Comparison of ENCODE assay signal across 15 cellular contexts in genomic region chr7:76343931-76344321, GRCh38. TPM values are rescaled to one million over a fixed set of nuclear protein-coding genes. Genes with fewer than 3 reads are reported as not detected.
DNase-seq lines count a peak whose midpoint lies in the region; ATAC-seq and TF ChIP-seq lines count a peak whose summit lies in the region.
"Had no signal": no experiment of that assay in that cellular context is flagged by ENCODE, and none has a peak within 500 bp of the region (broad histone marks: within the 10 kb centered on the region; RNA-seq: fewer than 3 reads in every experiment).

No MANE protein-coding gene starts in this region.

- peaks cover 57% of the 10 kb centered on the region for H3K4me1 Mint-ChIP-seq in activated CD4-positive, alpha-beta T cell treated with anti-CD3 and anti-CD28 coated beads, Interleukin-2, amount 10 ng/mL, durations not matched to agents 24 days and 14 days
- peaks cover 54% of the 10 kb centered on the region for H3K4me1 Mint-ChIP-seq in activated T-helper 2 cell treated with anti-CD3 and anti-CD28 coated beads, Interferon-gamma antibody, Interleukin-2, Interleukin-4, amounts not matched to agents 10 μg/mL and 5 μg/mL and 100 μg/mL, durations not matched to agents 14 hours and 24 hours and 36 hours (ENCODE audit: low read depth)
- H3K4me1 Mint-ChIP-seq in CD8-positive, alpha-beta memory T cell, result peaks cover 60 to 78% (median 73%) of the 10 kb centered on the region in 3 donors

- POLR2A ChIA-PET in A673 (lab: Charles Lee; ENCODE audit: low non-redundant PET), result no interaction called here
- POLR2A ChIA-PET in CD8-positive, alpha-beta memory T cell (lab: Charles Lee), result no interaction called here

- no TSS peak for BruUV-seq in A673 (replicated peaks; lab: Mats Ljungman, UMichigan)

- DNase-seq in activated CD4-positive, alpha-beta T cell treated with anti-CD3 and anti-CD28 coated beads, Interleukin-2, amount 10 ng/mL, durations not matched to agents 24 days and 14 days, result no peak
- DNase-seq in activated CD4-positive, alpha-beta T cell treated with anti-CD3 and anti-CD28 coated beads, Interleukin-2, amount 50 U/mL, for 4 hours, result no peak
- DNase-seq in A673 (ENCODE audit: low spot score) (no peak), DMS53 treated with DMSO at 0.1 percent for 48 hours (lab: John Stamatoyannopoulos, UW; ENCODE audit: unreplicated experiment) (no peak)
- no peak for DNase-seq in activated T-helper 2 cell treated with anti-CD3 and anti-CD28 coated beads, Interferon-gamma antibody, Interleukin-2, Interleukin-4, amounts not matched to agents 10 μg/mL and 5 μg/mL and 100 μg/mL, durations not matched to agents 14 hours and 24 hours and 36 hours (ENCODE audit: low spot score)
- no peak for DNase-seq in CD8-positive, alpha-beta memory T cell
- DNase-seq: 8988T, DMS79, NCI-H1417 treated with DMSO at 0.1 percent for 48 hours, NCI-H2081, NCI-H524 had no signal

- H3K36me3 ChIP-seq in A673 (ENCODE audit: insufficient read depth, low read length, poor library complexity, severe bottlenecking) (peaks cover 69% of the 10 kb centered on the region), liver (ENCODE audit: control insufficient read depth in 4 of 4, insufficient read depth in 3 of 4, low read depth in 1 of 4, low read length in 3 of 4) (peaks cover 4 to 22% (median 11%) of the 10 kb centered on the region in 4 donors)
- H3K36me3 ChIP-seq in CD8-positive, alpha-beta memory T cell (ENCODE audit: insufficient read depth, low read length), result peaks cover 28% of the 10 kb centered on the region

- intact Hi-C loops in activated CD4-positive, alpha-beta T cell treated with anti-CD3 and anti-CD28 coated beads, Interleukin-2, amount 10 ng/mL, durations not matched to agents 24 days and 14 days (cut with micrococcal nuclease), result loop anchor here (1.0 kb wide), 1 partner anchor 15 kb away; no protein-coding TSS in a partner anchor
- intact Hi-C loops in A673 (cut with micrococcal nuclease; ENCODE audit: unreplicated experiment), result no loop called here
- intact Hi-C loops in activated T-helper 2 cell treated with anti-CD3 and anti-CD28 coated beads, Interferon-gamma antibody, Interleukin-2, Interleukin-4, amounts not matched to agents 10 μg/mL and 5 μg/mL and 100 μg/mL, durations not matched to agents 14 hours and 24 hours and 36 hours (cut with micrococcal nuclease), result loop anchor here (2.0 kb wide), 1 partner anchor 15 kb away; the partner anchor contains the start of gene YWHAG

- WGBS in liver, result 54% methylated on average over 6 of the region's 6 CpGs

- H3K4me1 ChIP-seq in A673 (ENCODE audit: insufficient read depth, low read length, poor library complexity, severe bottlenecking), result peaks cover 17% of the 10 kb centered on the region
- peaks cover 7 to 34% (median 20%) of the 10 kb centered on the region in 4 donors for H3K4me1 ChIP-seq in liver (ENCODE audit: control insufficient read depth in 4 of 4, insufficient read depth in 4 of 4, low read length in 3 of 4)
- H3K4me1 ChIP-seq in CD8-positive, alpha-beta memory T cell (ENCODE audit: insufficient read depth, low read length), result peaks cover 29% of the 10 kb centered on the region
- H3K4me1 ChIP-seq: HAP-1 had no signal

- H3K27ac Mint-ChIP-seq in activated CD4-positive, alpha-beta T cell treated with anti-CD3 and anti-CD28 coated beads, Interleukin-2, amount 10 ng/mL, durations not matched to agents 24 days and 14 days, result peak overlapping the region; percentile 7
- H3K27ac Mint-ChIP-seq in activated T-helper 2 cell treated with anti-CD3 and anti-CD28 coated beads, Interferon-gamma antibody, Interleukin-2, Interleukin-4, amounts not matched to agents 10 μg/mL and 5 μg/mL and 100 μg/mL, durations not matched to agents 14 hours and 24 hours and 36 hours, result peak overlapping the region; percentile 10
- H3K27ac Mint-ChIP-seq in CD8-positive, alpha-beta memory T cell, result peak overlapping the region in 1 of 8 donors; percentile 27

- H3K27me3 ChIP-seq in A673 (replicated peaks; ENCODE audit: insufficient read depth, low read depth, low read length, poor library complexity) (no peaks in the 10 kb centered on the region), liver (ENCODE audit: control insufficient read depth in 4 of 4, insufficient read depth in 4 of 4, low read length in 3 of 4) (no peaks in the 10 kb centered on the region)
- H3K27me3 ChIP-seq in CD8-positive, alpha-beta memory T cell (ENCODE audit: insufficient read depth, low read length, poor library complexity, severe bottlenecking), result no peaks in the 10 kb centered on the region

- CTCF ChIA-PET in A673 (lab: Charles Lee), result no interaction called here
- CTCF ChIA-PET in CD8-positive, alpha-beta memory T cell (lab: Charles Lee), result interaction anchor here (1.9 kb wide), 1 partner anchor 30 kb away, joined by 6 read pairs; no protein-coding TSS in a partner anchor

- no peak for ATAC-seq in HG03025 (IDR thresholded peaks at IDR 0.05; ENCODE audit: low FRiP score, unreplicated experiment)
- ATAC-seq: GM12878 had no signal

- H3K4me3 Mint-ChIP-seq in activated CD4-positive, alpha-beta T cell treated with anti-CD3 and anti-CD28 coated beads, Interleukin-2, amount 10 ng/mL, durations not matched to agents 24 days and 14 days, result no peak overlapping the region
- no peak overlapping the region for H3K4me3 Mint-ChIP-seq in activated T-helper 2 cell treated with anti-CD3 and anti-CD28 coated beads, Interferon-gamma antibody, Interleukin-2, Interleukin-4, amounts not matched to agents 10 μg/mL and 5 μg/mL and 100 μg/mL, durations not matched to agents 14 hours and 24 hours and 36 hours (ENCODE audit: low read depth)
- no peak overlapping the region for H3K4me3 Mint-ChIP-seq in CD8-positive, alpha-beta memory T cell

- H3K9me3 ChIP-seq in A673 (ENCODE audit: low read depth, low read length, poor library complexity, severe bottlenecking) (no peaks in the 10 kb centered on the region), liver (ENCODE audit: control insufficient read depth in 4 of 4, low read length in 3 of 4) (no peaks in the 10 kb centered on the region)
- H3K9me3 ChIP-seq in CD8-positive, alpha-beta memory T cell (ENCODE audit: low read length), result no peaks in the 10 kb centered on the region
- H3K9me3 ChIP-seq: HAP-1 had no signal

- H3K4me3 ChIP-seq in A673 (ENCODE audit: low read depth, low read length, poor library complexity, severe bottlenecking), result no peak overlapping the region
- no peak overlapping the region for H3K4me3 ChIP-seq in liver (ENCODE audit: low read depth in 1 of 3, low read length in 3 of 3)
- no peak overlapping the region for H3K4me3 ChIP-seq in CD8-positive, alpha-beta memory T cell (ENCODE audit: low read length)
- H3K4me3 ChIP-seq: GM12878, HAP-1 had no signal

- H3K27ac ChIP-seq in A673 (ENCODE audit: low read depth, low read length, poor library complexity, severe bottlenecking), result peak overlapping the region; percentile 23
- peak overlapping the region in 1 of 2 donors; percentile 47 for H3K27ac ChIP-seq in liver (ENCODE audit: low read depth in 1 of 2, low read length in 2 of 2)
- no peak overlapping the region for H3K27ac ChIP-seq in CD8-positive, alpha-beta memory T cell (ENCODE audit: low read depth, low read length)

- H3K9me3 Mint-ChIP-seq in activated CD4-positive, alpha-beta T cell treated with anti-CD3 and anti-CD28 coated beads, Interleukin-2, amount 10 ng/mL, durations not matched to agents 24 days and 14 days, result no peaks in the 10 kb centered on the region
- no peaks in the 10 kb centered on the region for H3K9me3 Mint-ChIP-seq in activated T-helper 2 cell treated with anti-CD3 and anti-CD28 coated beads, Interferon-gamma antibody, Interleukin-2, Interleukin-4, amounts not matched to agents 10 μg/mL and 5 μg/mL and 100 μg/mL, durations not matched to agents 14 hours and 24 hours and 36 hours
- no peaks in the 10 kb centered on the region for H3K9me3 Mint-ChIP-seq in CD8-positive, alpha-beta memory T cell

- peaks cover 73% of the 10 kb centered on the region for H3K36me3 Mint-ChIP-seq in activated CD4-positive, alpha-beta T cell treated with anti-CD3 and anti-CD28 coated beads, Interleukin-2, amount 10 ng/mL, durations not matched to agents 24 days and 14 days (ENCODE audit: low read depth)
- peaks cover 73% of the 10 kb centered on the region for H3K36me3 Mint-ChIP-seq in activated T-helper 2 cell treated with anti-CD3 and anti-CD28 coated beads, Interferon-gamma antibody, Interleukin-2, Interleukin-4, amounts not matched to agents 10 μg/mL and 5 μg/mL and 100 μg/mL, durations not matched to agents 14 hours and 24 hours and 36 hours (ENCODE audit: low read depth)
- peaks cover 9 to 70% (median 27%) of the 10 kb centered on the region in 3 donors for H3K36me3 Mint-ChIP-seq in CD8-positive, alpha-beta memory T cell

- H3K9ac ChIP-seq in liver (ENCODE audit: low read depth in 1 of 2, low read length in 2 of 2), result no peak overlapping the region

- TF ChIP-seq CTCF in A673 (conservative IDR thresholded peaks at IDR 0.05; ENCODE audit: low read depth, low read length) (no peak), liver (IDR thresholded peaks at IDR 0.05; ENCODE audit: low read depth, low read length, missing input control) (no peak)

- TF ChIP-seq RAD21 in liver (IDR thresholded peaks at IDR 0.05), result peak; percentile 13 to 31

- H3K27me3 Mint-ChIP-seq in activated CD4-positive, alpha-beta T cell treated with anti-CD3 and anti-CD28 coated beads, Interleukin-2, amount 10 ng/mL, durations not matched to agents 24 days and 14 days, result no peaks in the 10 kb centered on the region
- H3K27me3 Mint-ChIP-seq in activated T-helper 2 cell treated with anti-CD3 and anti-CD28 coated beads, Interferon-gamma antibody, Interleukin-2, Interleukin-4, amounts not matched to agents 10 μg/mL and 5 μg/mL and 100 μg/mL, durations not matched to agents 14 hours and 24 hours and 36 hours (ENCODE audit: low read depth), result no peaks in the 10 kb centered on the region
- no peaks in the 10 kb centered on the region for H3K27me3 Mint-ChIP-seq in CD8-positive, alpha-beta memory T cell

RNA-seq across cellular contexts. Expression of gene YWHAG, which starts 14.9 kb away (rescaled TPM):
- 183 and 185 TPM in 2 replicates for total RNA-seq in activated CD4-positive, alpha-beta T cell treated with anti-CD3 and anti-CD28 coated beads, Interleukin-2, amount 10 ng/mL, durations not matched to agents 24 days and 14 days
- 222 and 249 TPM in 2 replicates for total RNA-seq in A673 (2021)
- total RNA-seq in activated T-helper 2 cell treated with anti-CD3 and anti-CD28 coated beads, Interferon-gamma antibody, Interleukin-2, Interleukin-4, amounts not matched to agents 10 μg/mL and 5 μg/mL and 100 μg/mL, durations not matched to agents 14 hours and 24 hours and 36 hours, result 184 and 189 TPM in 2 replicates
- 10 to 100 TPM; 43.1 to 46.7 TPM for total RNA-seq in liver
- polyA plus RNA-seq in liver, result 10 to 100 TPM; 11.6 to 43.9 TPM
- 100 to 1,000 TPM; 149 to 151 TPM for total RNA-seq in CD8-positive, alpha-beta memory T cell
- 2.1 TPM for polyA plus RNA-seq in CD8-positive, alpha-beta memory T cell

RNA-seq across cellular contexts. Expression of gene HSPB1, which starts 41.5 kb away (rescaled TPM):
- total RNA-seq in activated CD4-positive, alpha-beta T cell treated with anti-CD3 and anti-CD28 coated beads, Interleukin-2, amount 10 ng/mL, durations not matched to agents 24 days and 14 days, result 112 and 117 TPM in 2 replicates
- total RNA-seq in A673 (2021), result 354 and 375 TPM in 2 replicates
- total RNA-seq in activated T-helper 2 cell treated with anti-CD3 and anti-CD28 coated beads, Interferon-gamma antibody, Interleukin-2, Interleukin-4, amounts not matched to agents 10 μg/mL and 5 μg/mL and 100 μg/mL, durations not matched to agents 14 hours and 24 hours and 36 hours, result 116 and 131 TPM in 2 replicates
- 10 to 100 TPM; 25.5 to 39.2 TPM for total RNA-seq in liver
- 100 to 1,000 TPM; 169 to 186 TPM for polyA plus RNA-seq in liver
- total RNA-seq in CD8-positive, alpha-beta memory T cell, result 10 to 100 TPM; 80.7 to 84.1 TPM
- polyA plus RNA-seq in CD8-positive, alpha-beta memory T cell, result 74.7 TPM
